25 cellular contexts compared by ENCODE assay signal in genomic region chr18:8967573-8967972, GRCh38.
DNase-seq lines count a peak whose midpoint lies in the region; ATAC-seq, FAIRE-seq and TF ChIP-seq lines count a peak whose summit lies in the region.
"Had no signal": no experiment of that assay in that cellular context is flagged by ENCODE, and none has a peak within 500 bp of the region (broad histone marks: within the 10 kb centered on the region; RNA-seq: fewer than 3 reads in every experiment).

No MANE protein-coding gene starts in this region.

- CTCF ChIA-PET in OCI-LY7 (lab: Charles Lee; ENCODE audit: unreplicated experiment), result no interaction called here

- no peaks in the 10 kb centered on the region for H3F3A ChIP-seq in DOHH2 (ENCODE audit: control insufficient read depth, insufficient read depth)

- POLR2A ChIA-PET in OCI-LY7 (lab: Charles Lee), result interaction anchor here (0.8 to 1.3 kb wide), 3 partner anchors 11 to 136 kb away, joined by 3 to 4 read pairs (median 3); no protein-coding TSS in a partner anchor

- H3K4me1 ChIP-seq in DOHH2 (ENCODE audit: control insufficient read depth, low read length) (peaks cover 48% of the 10 kb centered on the region), OCI-LY7 (ENCODE audit: insufficient read depth, low read length, poor library complexity, severe bottlenecking) (peaks cover 30% of the 10 kb centered on the region), pancreas (no peaks in the 10 kb centered on the region)
- H3K4me1 ChIP-seq: BE2C, SJCRH30 had no signal

- no peaks in the 10 kb centered on the region for H3K4me1 Mint-ChIP-seq in natural killer cell
- H3K4me1 Mint-ChIP-seq: CD4-positive, CD25-positive, alpha-beta regulatory T cell had no signal

- H4K20me1 ChIP-seq in DOHH2 (ENCODE audit: control insufficient read depth, insufficient read depth, low read depth, low read length) (no peaks in the 10 kb centered on the region), OCI-LY7 (ENCODE audit: insufficient read depth, low read length) (no peaks in the 10 kb centered on the region)

- WGBS in pancreas, 2 donors, result 93 to 95% methylated on average over 6 of the region's 6 CpGs

- TF ChIP-seq CTCF in DOHH2 (IDR thresholded peaks at IDR 0.05; ENCODE audit: low read depth, low read length, poor library complexity, severe bottlenecking) (no peak), OCI-LY7 (conservative IDR thresholded peaks at IDR 0.05; ENCODE audit: low read length) (no peak), pancreas (IDR thresholded peaks at IDR 0.05) (no peak), natural killer cell (IDR thresholded peaks at IDR 0.05) (no peak)

- 0 out of 2 replicates have a peak overlapping the region, but pooled peaks have one; percentile 3 for H3K4me3 ChIP-seq in DOHH2 (ENCODE audit: low read length)
- H3K4me3 ChIP-seq in OCI-LY7 (ENCODE audit: low read depth, low read length, poor library complexity, severe bottlenecking), result no peak overlapping the region
- no peak overlapping the region for H3K4me3 ChIP-seq in pancreas
- H3K4me3 ChIP-seq: SJCRH30 had no signal

- H3K4me3 Mint-ChIP-seq in natural killer cell, result no peak overlapping the region
- H3K4me3 Mint-ChIP-seq: CD4-positive, CD25-positive, alpha-beta regulatory T cell; HFFc6; T-helper 1 cell treated with Interleukin-12 subunit alpha and Interleukin-12 subunit beta and Interleukin-4 antibody, amounts not matched to agents 30 μg/mL and 1 μg/mL, for 36 hours had no signal

- H3K36me3 ChIP-seq in DOHH2 (ENCODE audit: control insufficient read depth, low read length) (no peaks in the 10 kb centered on the region), OCI-LY7 (ENCODE audit: insufficient read depth, low read length) (no peaks in the 10 kb centered on the region), pancreas (no peaks in the 10 kb centered on the region)
- H3K36me3 ChIP-seq: BE2C, SJCRH30 had no signal

- H3K9me3 Mint-ChIP-seq in natural killer cell, result no peaks in the 10 kb centered on the region
- H3K9me3 Mint-ChIP-seq: HFFc6; T-helper 1 cell treated with Interleukin-12 subunit alpha and Interleukin-12 subunit beta and Interleukin-4 antibody, amounts not matched to agents 30 μg/mL and 1 μg/mL, for 36 hours had no signal

- peak; percentile 63 for DNase-seq in OCI-LY7 (ENCODE audit: low spot score)
- DNase-seq in pancreas, result no peak
- DNase-seq in Right ventricle myocardium superior, result no peak
- no peak for DNase-seq in NCI-H187 (lab: John Stamatoyannopoulos, UW)
- no peak for DNase-seq in natural killer cell
- DNase-seq: 8988T; BE2C; CD4-positive, CD25-positive, alpha-beta regulatory T cell; COR-L47; DMS 273 treated with DMSO at 0.1 percent for 48 hours; DND-41; H7; HFFc6; Kasumi-1; NCI-H1105; NCI-H1694; NCI-H510A treated with DMSO at 0.1 percent for 48 hours; NCI-H774; SJCRH30 had no signal

- H3K4me2 ChIP-seq in DOHH2 (ENCODE audit: low read length), result peak overlapping the region; percentile 48
- H3K4me2 ChIP-seq in OCI-LY7 (ENCODE audit: low read length), result peak overlapping the region; percentile 27

- peak; percentile 55 for ATAC-seq in GM18868 (IDR thresholded peaks at IDR 0.05; ENCODE audit: unreplicated experiment)
- ATAC-seq in HG02885 (IDR thresholded peaks at IDR 0.05; ENCODE audit: poor library complexity, unreplicated experiment), result peak; percentile 70
- ATAC-seq in pancreas, result no peak
- ATAC-seq in Right ventricle myocardium superior (ENCODE audit: poor library complexity), result no peak
- no peak for ATAC-seq in natural killer cell

- no peaks in the 10 kb centered on the region for H3K9me2 ChIP-seq in DOHH2 (replicated peaks; ENCODE audit: control insufficient read depth, low read length)
- H3K9me2 ChIP-seq in OCI-LY7 (ENCODE audit: insufficient read depth, low read length), result no peaks in the 10 kb centered on the region

- intact Hi-C loops in OCI-LY7 (cut with micrococcal nuclease; ENCODE audit: unreplicated experiment) (no loop called here), pancreas (cut with DNase I) (no loop called here), Right ventricle myocardium superior (cut with DNase I) (no loop called here), natural killer cell (cut with micrococcal nuclease) (no loop called here)

- H3K9me3 ChIP-seq in DOHH2 (ENCODE audit: control insufficient read depth, insufficient read depth, low read length) (no peaks in the 10 kb centered on the region), OCI-LY7 (ENCODE audit: low read length) (no peaks in the 10 kb centered on the region), pancreas (no peaks in the 10 kb centered on the region)
- H3K9me3 ChIP-seq: BE2C, SJCRH30 had no signal

- no peak overlapping the region for H3K27ac Mint-ChIP-seq in natural killer cell
- H3K27ac Mint-ChIP-seq: HFFc6; T-helper 1 cell treated with Interleukin-12 subunit alpha and Interleukin-12 subunit beta and Interleukin-4 antibody, amounts not matched to agents 30 μg/mL and 1 μg/mL, for 36 hours had no signal

- H3K27ac ChIP-seq in DOHH2 (ENCODE audit: low read depth, low read length), result peak overlapping the region; percentile 47
- H3K27ac ChIP-seq in OCI-LY7 (ENCODE audit: low read depth, low read length, poor library complexity, severe bottlenecking), result peak overlapping the region; percentile 0
- no peak overlapping the region for H3K27ac ChIP-seq in pancreas
- H3K27ac ChIP-seq: SJCRH30 had no signal

- H2AFZ ChIP-seq in OCI-LY7 (ENCODE audit: low read length), result peak overlapping the region; percentile 57; the same call in 1 of the 2 replicates

- BruUV-seq in OCI-LY7 (replicated peaks; lab: Mats Ljungman, UMichigan), result no TSS peak

- H3K27me3 ChIP-seq in DOHH2 (ENCODE audit: control insufficient read depth, low read length) (no peaks in the 10 kb centered on the region), pancreas (no peaks in the 10 kb centered on the region)
- H3K27me3 ChIP-seq: BE2C, SJCRH30 had no signal

- FAIRE-seq in pancreas (lab: Jason Lieb, UNC), result no peak
- FAIRE-seq: G401.6, GM18507 had no signal

- no peaks in the 10 kb centered on the region for H3K79me2 ChIP-seq in DOHH2 (ENCODE audit: control insufficient read depth, low read length)
- no peaks in the 10 kb centered on the region for H3K79me2 ChIP-seq in OCI-LY7 (ENCODE audit: insufficient read depth, low read depth, low read length)

- H3K27me3 Mint-ChIP-seq in natural killer cell (ENCODE audit: low read depth in 2 of 2), result peaks cover 9 to 10% of the 10 kb centered on the region in 2 donors

- no peaks in the 10 kb centered on the region for H3K36me3 Mint-ChIP-seq in natural killer cell
- H3K36me3 Mint-ChIP-seq: CD4-positive, CD25-positive, alpha-beta regulatory T cell had no signal

Comparison
In these comparisons a context has a peak if more than half of its experiments do, and no peak if none do; other contexts are left out.
1. H3K27ac ChIP-seq: peak in DOHH2 (single experiment) and OCI-LY7 (single experiment); none in pancreas (0 of 4).
2. ATAC-seq: peak in GM18868 (single experiment) and HG02885 (single experiment); none in pancreas (0 of 4), Right ventricle myocardium superior (single experiment) and natural killer cell (0 of 3).